Comparison of ENCODE assay signal across 8 cellular contexts in genomic region chr6:14129572-14129971, GRCh38. TPM values are rescaled to one million over a fixed set of nuclear protein-coding genes. Genes with fewer than 3 reads are reported as not detected.
A peak's percentile ranks its signal among the peaks of the same experiment; 100 is the strongest.
DNase-seq lines count a peak whose midpoint lies in the region; ATAC-seq and TF ChIP-seq lines count a peak whose summit lies in the region.

No MANE protein-coding gene starts in this region.

- intact Hi-C loops in left ventricle myocardium inferior (cut with micrococcal nuclease), result no loop called here

- H3K27me3 ChIP-seq in adipocyte (replicated peaks; ENCODE audit: control insufficient read depth, insufficient read depth, low read length) (no peaks in the 10 kb centered on the region), left ventricle myocardium inferior (ENCODE audit: low read depth) (no peaks in the 10 kb centered on the region)

- H3K36me3 ChIP-seq in HEK293 (ENCODE audit: control insufficient read depth in 2 of 2, insufficient read depth in 1 of 2, low read length in 2 of 2) (peaks cover 0 to 5% of the 10 kb centered on the region in 2 experiments; a peak in 1 of 3 replicates), adipocyte (ENCODE audit: control insufficient read depth, insufficient read depth, low read length, severe bottlenecking) (peaks cover 4% of the 10 kb centered on the region), left ventricle myocardium inferior (peaks cover 4% of the 10 kb centered on the region)

- DNase-seq in NCI-H1436 (lab: John Stamatoyannopoulos, UW), result peak; percentile 17
- DNase-seq in NCI-H1436 treated with DMSO at 0.1 percent for 48 hours (lab: John Stamatoyannopoulos, UW), result no peak
- peak; percentile 52 for DNase-seq in NCI-H446 treated with DMSO at 0.1 percent for 48 hours (lab: John Stamatoyannopoulos, UW)
- DNase-seq in adipocyte (ENCODE audit: low read depth), result peak; percentile 76
- peak; percentile 38 for DNase-seq in left ventricle myocardium inferior
- DNase-seq in renal cortical epithelial cell (ENCODE audit: low read depth), result peak; percentile 76

- H3K9me3 ChIP-seq in HEK293 (ENCODE audit: control insufficient read depth, insufficient read depth, low read depth, low read length), result no peaks in the 10 kb centered on the region
- no peaks in the 10 kb centered on the region for H3K9me3 ChIP-seq in adipocyte (ENCODE audit: control insufficient read depth, low read length)
- no peaks in the 10 kb centered on the region for H3K9me3 ChIP-seq in left ventricle myocardium inferior (replicated peaks)

- POLR2A ChIA-PET in HEK293 (lab: Yijun Ruan, JAX), result interaction anchor here (0.5 kb wide), 1 partner anchor 1043 kb away, joined by 3 read pairs; no protein-coding TSS in a partner anchor

- H3K4me3 ChIP-seq in HEK293 (ENCODE audit: low read depth, low read length) (no peak overlapping the region), adipocyte (ENCODE audit: low read length) (no peak overlapping the region), left ventricle myocardium inferior (no peak overlapping the region)

- CTCF ChIA-PET in HEK293 (lab: Yijun Ruan, JAX), result interaction anchor here (0.6 to 9.9 kb wide), 32 partner anchors 8 to 1494 kb away, joined by 3 to 85 read pairs (median 4); partner anchors contain the start of gene CD83

- peak overlapping the region; percentile 48 for H3K9ac ChIP-seq in adipocyte (ENCODE audit: low read length)

- peak; percentile 79; the same call in 1 of the 2 replicates for TF ChIP-seq CTCF in HEK293 (tag by site-specific recombination; IDR thresholded peaks at IDR 0.05)
- TF ChIP-seq CTCF in left ventricle myocardium inferior (IDR thresholded peaks at IDR 0.05; ENCODE audit: borderline replicate concordance), result peak; percentile 77

- H3K4me1 ChIP-seq in HEK293 (ENCODE audit: control insufficient read depth, insufficient read depth, low read length), result peaks cover 4% of the 10 kb centered on the region; the same call in 1 of the 2 replicates
- no peaks in the 10 kb centered on the region for H3K4me1 ChIP-seq in adipocyte (ENCODE audit: control insufficient read depth, insufficient read depth, low read length)
- H3K4me1 ChIP-seq in left ventricle myocardium inferior, result peaks cover 16% of the 10 kb centered on the region

- H3K27ac ChIP-seq in HEK293 (ENCODE audit: extremely low read depth, low read depth, low read length) (no peak overlapping the region), left ventricle myocardium inferior (replicated peaks) (no peak overlapping the region)

- no peak for ATAC-seq in HG03175 (IDR thresholded peaks at IDR 0.05; ENCODE audit: unreplicated experiment)

TF ChIP-seq in HEK293, 187 proteins besides CTCF, POLR2A, EP300 and RAD21:
- TF ChIP-seq WT1 (tag by site-specific recombination; IDR thresholded peaks at IDR 0.05) (no peak), ZNF600 (tag by site-specific recombination; IDR thresholded peaks at IDR 0.05) (peak; percentile 55), ZNF311 (tag by site-specific recombination; IDR thresholded peaks at IDR 0.05; ENCODE audit: borderline replicate concordance) (no peak), ZNF660 (tag by site-specific recombination; IDR thresholded peaks at IDR 0.05) (0 out of 2 replicates have a peak, but pooled peaks have one; percentile 24), ZNF654 (tag by site-specific recombination; IDR thresholded peaks at IDR 0.05; ENCODE audit: low read depth) (peak; percentile 78), ZNF2 (tag by site-specific recombination; IDR thresholded peaks at IDR 0.05) (peak; percentile 88), ZNF544 (tag by site-specific recombination; IDR thresholded peaks at IDR 0.05) (no peak), ZNF791 (tag by site-specific recombination; IDR thresholded peaks at IDR 0.05) (no peak), ZBTB48 (tag by site-specific recombination; IDR thresholded peaks at IDR 0.05) (0 out of 2 replicates have a peak, but pooled peaks have one; percentile 31), ZNF112 (tag by site-specific recombination; IDR thresholded peaks at IDR 0.05) (no peak), ZNF561 (tag by site-specific recombination; IDR thresholded peaks at IDR 0.05; ENCODE audit: borderline replicate concordance) (0 out of 2 replicates have a peak, but pooled peaks have one; percentile 34), ZNF174 (tag by site-specific recombination; IDR thresholded peaks at IDR 0.05) (no peak), ZSCAN4 (tag by site-specific recombination; IDR thresholded peaks at IDR 0.05) (0 out of 2 replicates have a peak, but pooled peaks have one; percentile 36)
- TF ChIP-seq, protein P1, sequence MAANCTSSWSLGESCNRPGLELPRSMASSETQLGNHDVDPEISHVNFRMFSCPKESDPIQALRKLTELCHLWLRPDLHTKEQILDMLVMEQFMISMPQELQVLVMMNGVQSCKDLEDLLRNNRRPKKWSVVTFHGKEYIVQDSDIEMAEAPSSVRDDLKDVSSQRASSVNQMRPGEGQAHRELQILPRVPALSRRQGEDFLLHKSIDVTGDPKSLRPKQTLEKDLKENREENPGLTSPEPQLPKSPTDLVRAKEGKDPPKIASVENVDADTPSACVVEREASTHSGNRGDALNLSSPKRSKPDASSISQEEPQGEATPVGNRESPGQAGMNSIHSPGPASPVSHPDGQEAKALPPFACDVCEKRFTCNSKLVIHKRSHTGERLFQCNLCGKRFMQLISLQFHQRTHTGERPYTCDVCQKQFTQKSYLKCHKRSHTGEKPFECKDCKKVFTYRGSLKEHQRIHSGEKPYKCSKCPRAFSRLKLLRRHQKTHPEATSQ (tag by site-specific recombination; IDR thresholded peaks at IDR 0.05), result no peak
- TF ChIP-seq, protein P2, sequence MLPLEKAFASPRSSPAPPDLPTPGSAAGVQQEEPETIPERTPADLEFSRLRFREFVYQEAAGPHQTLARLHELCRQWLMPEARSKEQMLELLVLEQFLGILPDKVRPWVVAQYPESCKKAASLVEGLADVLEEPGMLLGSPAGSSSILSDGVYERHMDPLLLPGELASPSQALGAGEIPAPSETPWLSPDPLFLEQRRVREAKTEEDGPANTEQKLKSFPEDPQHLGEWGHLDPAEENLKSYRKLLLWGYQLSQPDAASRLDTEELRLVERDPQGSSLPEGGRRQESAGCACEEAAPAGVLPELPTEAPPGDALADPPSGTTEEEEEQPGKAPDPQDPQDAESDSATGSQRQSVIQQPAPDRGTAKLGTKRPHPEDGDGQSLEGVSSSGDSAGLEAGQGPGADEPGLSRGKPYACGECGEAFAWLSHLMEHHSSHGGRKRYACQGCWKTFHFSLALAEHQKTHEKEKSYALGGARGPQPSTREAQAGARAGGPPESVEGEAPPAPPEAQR (tag by site-specific recombination; IDR thresholded peaks at IDR 0.05), result no peak

RNA-seq across cellular contexts. Expression of gene CD83, which starts 12.0 kb away (rescaled TPM):
- total RNA-seq in left ventricle myocardium inferior (1.8 TPM), renal cortical epithelial cell (5.4 and 11.3 TPM in 2 replicates)
